ENCODE assay signal across 2 cellular contexts in genomic region chr4:23967281-23967680, GRCh38.
TF ChIP-seq lines count a peak whose summit lies in the region.

No MANE protein-coding gene starts in this region.

TF ChIP-seq in GM23338, 12 proteins besides CTCF, POLR2A, EP300 and RAD21 (continued from another document):
- TF ChIP-seq ZNF462 (CRISPR knock-in tag; IDR thresholded peaks at IDR 0.05) = no peak
- no peak for TF ChIP-seq EZH2phosphoT487 (IDR thresholded peaks at IDR 0.05; ENCODE audit: unreplicated experiment)

TF ChIP-seq in WTC11, 78 proteins besides CTCF, POLR2A, EP300 and RAD21 (continued from another document):
- no peak for TF ChIP-seq PREB (CRISPR knock-in tag; IDR thresholded peaks at IDR 0.05; ENCODE audit: borderline replicate concordance)
- no peak for TF ChIP-seq SMAD4 (CRISPR knock-in tag; IDR thresholded peaks at IDR 0.05)
- no peak for TF ChIP-seq ATF1 (CRISPR knock-in tag; IDR thresholded peaks at IDR 0.05)
- no peak for TF ChIP-seq ARID4B (CRISPR knock-in tag; IDR thresholded peaks at IDR 0.05; ENCODE audit: borderline replicate concordance)
- TF ChIP-seq E2F4 (CRISPR knock-in tag; IDR thresholded peaks at IDR 0.05; ENCODE audit: borderline replicate concordance, low read depth) = no peak
- TF ChIP-seq PRDM15 (CRISPR knock-in tag; IDR thresholded peaks at IDR 0.05) = no peak
- no peak for TF ChIP-seq TEAD1 (CRISPR knock-in tag; IDR thresholded peaks at IDR 0.05)
- TF ChIP-seq ZNF671 (CRISPR knock-in tag; IDR thresholded peaks at IDR 0.05) = no peak
- no peak for TF ChIP-seq ZNF281 (CRISPR knock-in tag; IDR thresholded peaks at IDR 0.05)
- TF ChIP-seq ZNF396 (CRISPR knock-in tag; IDR thresholded peaks at IDR 0.05; ENCODE audit: borderline replicate concordance) = no peak
- TF ChIP-seq ZNF263 (CRISPR knock-in tag; IDR thresholded peaks at IDR 0.05; ENCODE audit: low read depth) = no peak
- TF ChIP-seq ZNF425 (CRISPR knock-in tag; conservative IDR thresholded peaks at IDR 0.05) = no peak
